ENCODE assay signal across 20 cellular contexts in genomic region chr11:45095691-45096010, GRCh38.
"Had no signal": no experiment of that assay in that cellular context is flagged by ENCODE, and none has a peak within 500 bp of the region (broad histone marks: within the 10 kb centered on the region; RNA-seq: fewer than 3 reads in every experiment).

No MANE protein-coding gene starts in this region.

- H3K4me3 ChIP-seq: heart left ventricle, lung, pancreas, spleen had no signal

- H3K9me3 ChIP-seq: heart left ventricle, pancreas, spleen had no signal

- H3K9me3 Mint-ChIP-seq: naive B cell; neural crest cell; stimulated activated naive B cell treated with anti-CD40 and anti-IgM and Interleukin-4, amounts not matched to agents 10 μg/mL and 1 μg/mL and 100 μg/mL, for 72 hours had no signal

- H3K36me3 Mint-ChIP-seq: naive B cell; stimulated activated naive B cell treated with anti-CD40 and anti-IgM and Interleukin-4, amounts not matched to agents 10 μg/mL and 1 μg/mL and 100 μg/mL, for 72 hours had no signal

- ATAC-seq: left colon; pancreas; sciatic nerve; stimulated activated naive B cell treated with anti-CD40 and anti-IgM and Interleukin-4, amounts not matched to agents 10 μg/mL and 1 μg/mL and 100 μg/mL, for 72 hours had no signal

- H3K27ac ChIP-seq: heart left ventricle, pancreas had no signal

- DNase-seq: cerebellar nuclear complex; dermis blood vessel endothelial cell; effector CD4-positive, alpha-beta T cell; hippocampal formation; left colon; left ventricle myocardium superior; mesendoderm; naive B cell; pancreas; stimulated activated CD4-positive, alpha-beta T cell treated with anti-CD3 and anti-CD28 coated beads, Interleukin-15, amount 100 ng/mL, for 24 hours; stimulated activated CD4-positive, alpha-beta T cell treated with anti-CD3 and anti-CD28 coated beads, Interleukin-1b, Interleukin-23, amount 100 ng/mL, for 48 hours; stimulated activated CD4-positive, alpha-beta T cell treated with anti-CD3 and anti-CD28 coated beads, Interleukin-4, amount 100 ng/mL, for 24 hours; stimulated activated naive B cell treated with anti-CD40 and anti-IgM and Interleukin-4, amounts not matched to agents 10 μg/mL and 1 μg/mL and 100 μg/mL, for 72 hours; trophoblast cell had no signal

- H3K4me3 Mint-ChIP-seq: neural crest cell; stimulated activated naive B cell treated with anti-CD40 and anti-IgM and Interleukin-4, amounts not matched to agents 10 μg/mL and 1 μg/mL and 100 μg/mL, for 72 hours had no signal

- H3K27ac Mint-ChIP-seq: progenitor cell of endocrine pancreas; stimulated activated naive B cell treated with anti-CD40 and anti-IgM and Interleukin-4, amounts not matched to agents 10 μg/mL and 1 μg/mL and 100 μg/mL, for 72 hours had no signal

- H3K36me3 ChIP-seq: heart left ventricle, pancreas, spleen had no signal

- H3K27me3 ChIP-seq: heart left ventricle, pancreas had no signal
